Comparison of ENCODE assay signal across 13 cellular contexts in genomic region chr1:33161061-33161681, GRCh38. TPM values are rescaled to one million over a fixed set of nuclear protein-coding genes. Genes with fewer than 3 reads are reported as not detected.
DNase-seq lines count a peak whose midpoint lies in the region; ATAC-seq and TF ChIP-seq lines count a peak whose summit lies in the region.
"Had no signal": no experiment of that assay in that cellular context is flagged by ENCODE, and none has a peak within 500 bp of the region (broad histone marks: within the 10 kb centered on the region; RNA-seq: fewer than 3 reads in every experiment).

No MANE protein-coding gene starts in this region.

- H3K9me3 Mint-ChIP-seq in H9, result peaks cover 0 to 2% of the 10 kb centered on the region in 2 experiments; a peak in 1 of 5 replicates
- H3K9me3 Mint-ChIP-seq: dendritic cell treated with granulocyte-macrophage colony-stimulating factor and Interleukin-4, amounts not matched to agents 40 ng/mL and 50 ng/mL, for 4 days; IgD-negative memory B cell had no signal

- no peak overlapping the region for H3K9ac ChIP-seq in H9 (ENCODE audit: extremely low read depth, insufficient read length, low read length)

- no peak overlapping the region for H2BK15ac ChIP-seq in H9 (ENCODE audit: low read depth, low read length)

- peak overlapping the region in 1 of 3 experiments; percentile 85; a peak in 1 of 7 replicates for H3K27ac Mint-ChIP-seq in H9
- H3K27ac Mint-ChIP-seq: dendritic cell treated with granulocyte-macrophage colony-stimulating factor and Interleukin-4, amounts not matched to agents 40 ng/mL and 50 ng/mL, for 4 days had no signal

- no peaks in the 10 kb centered on the region for H3K23me2 ChIP-seq in H9 (ENCODE audit: insufficient read length, low read depth, low read length, poor library complexity, severe bottlenecking)

- POLR2A ChIA-PET in A673 (lab: Charles Lee; ENCODE audit: low non-redundant PET), result no interaction called here

- DNase-seq in A673 (ENCODE audit: low spot score) (peak; percentile 81), NCI-H2107 treated with DMSO at 0.1 percent for 48 hours (lab: John Stamatoyannopoulos, UW; ENCODE audit: unreplicated experiment) (peak; percentile 78), choroid plexus epithelial cell (ENCODE audit: low read depth) (peak; percentile 95), lower lobe of right lung (no peak), H9 (no peak), activated T-cell treated with anti-CD3 and anti-CD28 coated beads for 4 hours (no peak), AG08396 (ENCODE audit: low spot score) (no peak)
- DNase-seq: GOT3, kidney glomerular epithelial cell, trophoblast cell had no signal

- TF ChIP-seq CTCF in A673 (conservative IDR thresholded peaks at IDR 0.05; ENCODE audit: low read depth, low read length) (no peak), choroid plexus epithelial cell (conservative IDR thresholded peaks at IDR 0.05; ENCODE audit: low read depth, low read length) (no peak), lower lobe of right lung (IDR thresholded peaks at IDR 0.05) (no peak), H9 (conservative IDR thresholded peaks at IDR 0.05) (no peak)

- no peak overlapping the region for H4K5ac ChIP-seq in H9 (ENCODE audit: insufficient read length, low read depth, low read length)

- no peak overlapping the region for H2AK5ac ChIP-seq in H9 (ENCODE audit: insufficient read length, low read length)

- H3K4me1 ChIP-seq in A673 (ENCODE audit: insufficient read depth, low read length, poor library complexity, severe bottlenecking), result peaks cover 13% of the 10 kb centered on the region
- peaks cover 8% of the 10 kb centered on the region for H3K4me1 ChIP-seq in lower lobe of right lung
- peaks cover 2% of the 10 kb centered on the region; the same call in 1 of the 2 replicates for H3K4me1 ChIP-seq in H9 (ENCODE audit: insufficient read depth, low read length)

- no peak overlapping the region for H3K56ac ChIP-seq in H9 (ENCODE audit: insufficient read length, low read depth, low read length)

- ATAC-seq in lower lobe of right lung (peak; percentile 22 to 29), HG02588 (IDR thresholded peaks at IDR 0.05; ENCODE audit: unreplicated experiment) (no peak)

- WGBS in H9 (ENCODE audit: extremely low coverage, insufficient read length, low lambda C conversion rate), result no CpG with 5 or more reads among the region's 25 CpGs

- H3K4me3 Mint-ChIP-seq in H9, result peak overlapping the region in 1 of 2 experiments; percentile 0; a peak in 1 of 5 replicates
- H3K4me3 Mint-ChIP-seq: dendritic cell treated with granulocyte-macrophage colony-stimulating factor and Interleukin-4, amounts not matched to agents 40 ng/mL and 50 ng/mL, for 4 days; IgD-negative memory B cell had no signal

- H3K4ac ChIP-seq in H9 (ENCODE audit: low read depth, low read length), result no peak overlapping the region

- no peaks in the 10 kb centered on the region for H3K79me1 ChIP-seq in H9 (ENCODE audit: insufficient read depth, low read depth, low read length, poor library complexity, severe bottlenecking)

- H4K91ac ChIP-seq in H9 (ENCODE audit: insufficient read length, low read depth, low read length), result no peak overlapping the region

- H3K27me3 ChIP-seq in A673 (replicated peaks; ENCODE audit: insufficient read depth, low read depth, low read length, poor library complexity) (no peaks in the 10 kb centered on the region), lower lobe of right lung (ENCODE audit: low read depth) (no peaks in the 10 kb centered on the region), H9 (ENCODE audit: insufficient read depth, low read length) (no peaks in the 10 kb centered on the region)

- H3K27me3 Mint-ChIP-seq in H9 (ENCODE audit: low read depth), result peaks cover 8% of the 10 kb centered on the region
- H3K27me3 Mint-ChIP-seq: IgD-negative memory B cell had no signal

- H2BK5ac ChIP-seq in H9 (ENCODE audit: insufficient read length, low read length), result no peak overlapping the region

- peaks cover 50 to 57% of the 10 kb centered on the region in 2 experiments for H3K4me1 Mint-ChIP-seq in H9
- H3K4me1 Mint-ChIP-seq: IgD-negative memory B cell had no signal

- H3K23ac ChIP-seq in H9 (ENCODE audit: insufficient read length, low read depth, low read length), result no peak overlapping the region

- no peak overlapping the region for H3T11ph ChIP-seq in H9 (ENCODE audit: low read length)

- no peaks in the 10 kb centered on the region for H4K20me1 ChIP-seq in H9 (ENCODE audit: control insufficient read depth, insufficient read depth, insufficient read length)

- H2BK12ac ChIP-seq in H9 (ENCODE audit: insufficient read length, low read depth, low read length), result no peak overlapping the region

- H2BK120ac ChIP-seq in H9 (ENCODE audit: low read depth, low read length, poor library complexity, severe bottlenecking), result no peak overlapping the region

- peaks cover 5 to 10% (median 8%) of the 10 kb centered on the region in 3 experiments; a peak in 6 of 7 replicates for H3K36me3 Mint-ChIP-seq in H9 (ENCODE audit: insufficient read depth in 1 of 3, low read depth in 3 of 3)

- no peaks in the 10 kb centered on the region for H3K9me3 ChIP-seq in A673 (ENCODE audit: low read depth, low read length, poor library complexity, severe bottlenecking)
- no peaks in the 10 kb centered on the region for H3K9me3 ChIP-seq in lower lobe of right lung
- H3K9me3 ChIP-seq in H9 (ENCODE audit: control insufficient read depth, low read depth, low read length), result no peaks in the 10 kb centered on the region

- BruUV-seq in A673 (replicated peaks; lab: Mats Ljungman, UMichigan), result no TSS peak

- H2AFZ ChIP-seq in H9 (ENCODE audit: low read length), result no peak overlapping the region

- no peak overlapping the region for H3K14ac ChIP-seq in H9 (ENCODE audit: insufficient read depth, low read length)

- H2BK20ac ChIP-seq in H9 (ENCODE audit: low read depth, low read length, poor library complexity, severe bottlenecking), result no peak overlapping the region

- H3K27ac ChIP-seq in A673 (ENCODE audit: low read depth, low read length, poor library complexity, severe bottlenecking), result no peak overlapping the region
- no peak overlapping the region for H3K27ac ChIP-seq in lower lobe of right lung
- no peak overlapping the region for H3K27ac ChIP-seq in H9 (ENCODE audit: insufficient read length, low read depth, low read length)

- H3K4me3 ChIP-seq in A673 (ENCODE audit: low read depth, low read length, poor library complexity, severe bottlenecking) (no peak overlapping the region), choroid plexus epithelial cell (ENCODE audit: low read depth, low read length) (no peak overlapping the region), lower lobe of right lung (no peak overlapping the region)

- H3K4me2 ChIP-seq in H9 (ENCODE audit: insufficient read depth, insufficient read length, low read length), result no peak overlapping the region

- no peak overlapping the region for H4K8ac ChIP-seq in H9 (replicated peaks; ENCODE audit: insufficient read length, low read depth, low read length)

- CTCF ChIA-PET in A673 (lab: Charles Lee), result no interaction called here

- no peak overlapping the region for H3K18ac ChIP-seq in H9 (ENCODE audit: insufficient read length, low read depth, low read length)

- intact Hi-C loops in A673 (cut with micrococcal nuclease; ENCODE audit: unreplicated experiment), result no loop called here
- intact Hi-C loops in lower lobe of right lung (cut with DNase I), result no loop called here

- H3K36me3 ChIP-seq in A673 (ENCODE audit: insufficient read depth, low read length, poor library complexity, severe bottlenecking) (no peaks in the 10 kb centered on the region), lower lobe of right lung (peaks cover 23% of the 10 kb centered on the region)

- H3K79me2 ChIP-seq in H9 (ENCODE audit: insufficient read depth, low read length), result no peaks in the 10 kb centered on the region

RNA-seq across cellular contexts. Expression of gene TRIM62, which starts 20.7 kb away (rescaled TPM):
- total RNA-seq in A673 (2021), result 2.8 and 3.5 TPM in 2 replicates
- 6.5 TPM for total RNA-seq in lower lobe of right lung
- 6.9 and 7.3 TPM in 2 replicates for total RNA-seq in H9 (2021)

Comparison
In these comparisons a context has a peak if more than half of its experiments do, and no peak if none do; other contexts are left out.
1. DNase-seq: peak in A673 (single experiment), NCI-H2107 treated with DMSO at 0.1 percent for 48 hours (single experiment) and choroid plexus epithelial cell (single experiment); none in lower lobe of right lung (single experiment), H9 (single experiment), activated T-cell treated with anti-CD3 and anti-CD28 coated beads for 4 hours (single experiment) and AG08396 (single experiment).